15 cellular contexts compared by ENCODE assay signal in genomic region chr1:234769284-234769998, GRCh38.
DNase-seq lines count a peak whose midpoint lies in the region; ATAC-seq, FAIRE-seq and TF ChIP-seq lines count a peak whose summit lies in the region.
"Had no signal": no experiment of that assay in that cellular context is flagged by ENCODE, and none has a peak within 500 bp of the region (broad histone marks: within the 10 kb centered on the region; RNA-seq: fewer than 3 reads in every experiment).

No MANE protein-coding gene starts in this region.

- H3K4me1 Mint-ChIP-seq in activated CD8-positive, alpha-beta T cell treated with anti-CD3 and anti-CD28 coated beads for 36 hours (ENCODE audit: low read depth) = peaks cover 74% of the 10 kb centered on the region
- peaks cover 59% of the 10 kb centered on the region for H3K4me1 Mint-ChIP-seq in type B pancreatic cell (ENCODE audit: unreplicated experiment)

- no peaks in the 10 kb centered on the region for H4K20me1 ChIP-seq in HepG2 (ENCODE audit: insufficient read depth, low read length)

- peak overlapping the region; percentile 68 for H3K9ac ChIP-seq in HepG2 (ENCODE audit: insufficient read depth, low read depth, low read length)

- H3K27ac Mint-ChIP-seq in activated CD8-positive, alpha-beta T cell treated with anti-CD3 and anti-CD28 coated beads for 36 hours = peak overlapping the region; percentile 93
- H3K27ac Mint-ChIP-seq in type B pancreatic cell = peak overlapping the region; percentile 75

- H3K9me3 ChIP-seq in cardiac muscle cell (ENCODE audit: low read depth) = no peaks in the 10 kb centered on the region
- no peaks in the 10 kb centered on the region for H3K9me3 ChIP-seq in HepG2 (ENCODE audit: low read length)
- H3K9me3 ChIP-seq: ovary, thyroid gland had no signal

- no peak overlapping the region for H2AFZ ChIP-seq in HepG2 (ENCODE audit: low read length)

- peaks cover 1% of the 10 kb centered on the region for H3K9me3 Mint-ChIP-seq in activated CD8-positive, alpha-beta T cell treated with anti-CD3 and anti-CD28 coated beads for 36 hours
- H3K9me3 Mint-ChIP-seq in type B pancreatic cell = no peaks in the 10 kb centered on the region

- H3K27ac ChIP-seq in cardiac muscle cell = peak overlapping the region; percentile 43
- peak overlapping the region; percentile 79 for H3K27ac ChIP-seq in HepG2 (ENCODE audit: extremely low read length, insufficient read depth, low read length)
- H3K27ac ChIP-seq: ovary, thyroid gland had no signal

- no peak for DNase-seq in cardiac muscle cell (ENCODE audit: low read depth in 1 of 2, low spot score in 1 of 2)
- DNase-seq in cardiac septum (ENCODE audit: low spot score) = no peak
- no peak for DNase-seq in activated CD8-positive, alpha-beta T cell treated with anti-CD3 and anti-CD28 coated beads for 36 hours
- DNase-seq in HepG2 (ENCODE audit: low spot score) = no peak
- DNase-seq in type B pancreatic cell (ENCODE audit: extremely low spot score, unreplicated experiment) = no peak
- no peak for DNase-seq in stimulated activated CD4-positive, alpha-beta T cell treated with anti-CD3 and anti-CD28 coated beads, Interleukin-15, amount 100 ng/mL, for 24 hours
- DNase-seq: MM.1S, NCI-H2171, thyroid gland had no signal

- TF ChIP-seq CTCF in cardiac muscle cell (IDR thresholded peaks at IDR 0.05; ENCODE audit: low read depth, low read length) (no peak), HepG2 (CRISPR knock-in tag; IDR thresholded peaks at IDR 0.05) (no peak), type B pancreatic cell (conservative IDR thresholded peaks at IDR 0.05) (no peak)
- TF ChIP-seq CTCF in activated CD8-positive, alpha-beta T cell treated with anti-CD3 and anti-CD28 coated beads for 36 hours (IDR thresholded peaks at IDR 0.05) = no peak

- H3K4me3 Mint-ChIP-seq in activated CD8-positive, alpha-beta T cell treated with anti-CD3 and anti-CD28 coated beads for 36 hours = no peak overlapping the region
- H3K4me3 Mint-ChIP-seq in type B pancreatic cell = peak overlapping the region; percentile 50

- FAIRE-seq in HepG2 (lab: Jason Lieb, UNC) = no peak
- FAIRE-seq: bronchial epithelial cell, endometrium had no signal

- H3K27me3 ChIP-seq in cardiac muscle cell = no peaks in the 10 kb centered on the region
- no peaks in the 10 kb centered on the region for H3K27me3 ChIP-seq in HepG2 (ENCODE audit: control insufficient read depth in 1 of 2, insufficient read depth in 2 of 2, low read length in 2 of 2)
- H3K27me3 ChIP-seq: ovary, thyroid gland had no signal

- TF ChIP-seq EP300 in HepG2 (IDR thresholded peaks at IDR 0.05; ENCODE audit: low read depth in 2 of 2, low read length in 2 of 2) = no peak
- no peak for TF ChIP-seq EP300 in HepG2 (CRISPR knock-in tag; IDR thresholded peaks at IDR 0.05; ENCODE audit: borderline replicate concordance)

- in situ Hi-C loops in HepG2 (cut with HindIII; ENCODE audit: extremely low pct_ligation_motif_present, low pct_unique_long_range_greater_than_20kb) = no loop called here

- H3K36me3 ChIP-seq in cardiac muscle cell = no peaks in the 10 kb centered on the region
- no peaks in the 10 kb centered on the region for H3K36me3 ChIP-seq in HepG2 (replicated peaks in 1 of 2; ENCODE audit: control insufficient read depth in 1 of 2, insufficient read depth in 2 of 2, low read length in 2 of 2)
- H3K36me3 ChIP-seq: ovary, thyroid gland had no signal

- H3K4me3 ChIP-seq in cardiac muscle cell (no peak overlapping the region), HepG2 (replicated peaks in 1 of 3; ENCODE audit: insufficient read depth in 1 of 3, low read depth in 2 of 3, low read length in 3 of 3) (no peak overlapping the region)
- H3K4me3 ChIP-seq: lung, ovary, thyroid gland had no signal

- H3K4me1 ChIP-seq in cardiac muscle cell (ENCODE audit: low read depth) (peaks cover 31% of the 10 kb centered on the region), HepG2 (ENCODE audit: insufficient read depth, low read length) (peaks cover 85% of the 10 kb centered on the region)

- POLR2A ChIA-PET in activated CD8-positive, alpha-beta T cell treated with anti-CD3 and anti-CD28 coated beads for 36 hours (lab: Charles Lee) = interaction anchor here (1.1 to 3.4 kb wide), 6 partner anchors 10 to 158 kb away, joined by 3 to 23 read pairs (median 4); no protein-coding TSS in a partner anchor
- POLR2A ChIA-PET in HepG2 (lab: Yijun Ruan, JAX) = interaction anchor here (0.7 to 9.3 kb wide), 17 partner anchors 9 to 314 kb away, joined by 3 to 97 read pairs (median 8); no protein-coding TSS in a partner anchor

- WGBS in HepG2 (ENCODE audit: low lambda C conversion rate) = 97% methylated on average over 13 of the region's 13 CpGs

- CTCF ChIA-PET in activated CD8-positive, alpha-beta T cell treated with anti-CD3 and anti-CD28 coated beads for 36 hours (lab: Charles Lee) = interaction anchor here (1.1 to 2.3 kb wide), 2 partner anchors 158 to 163 kb away, joined by 3 to 8 read pairs; no protein-coding TSS in a partner anchor
- CTCF ChIA-PET in HepG2 (lab: Yijun Ruan, JAX; ENCODE audit: low intra/inter-chr PET ratio, low total read pairs) = no interaction called here

- no peaks in the 10 kb centered on the region for H3K27me3 Mint-ChIP-seq in activated CD8-positive, alpha-beta T cell treated with anti-CD3 and anti-CD28 coated beads for 36 hours
- H3K27me3 Mint-ChIP-seq in type B pancreatic cell = no peaks in the 10 kb centered on the region

- BruUV-seq in HepG2 (replicated peaks; lab: Mats Ljungman, UMichigan) = no TSS peak

- TF ChIP-seq POLR2A in HepG2 (IDR thresholded peaks at IDR 0.05; ENCODE audit: insufficient read depth in 1 of 2, low read depth in 2 of 2, low read length in 2 of 2) = no peak

- TF ChIP-seq RAD21 in HepG2 (CRISPR knock-in tag; IDR thresholded peaks at IDR 0.05) = no peak

- intact Hi-C loops in cardiac septum (cut with DNase I) (no loop called here), HepG2 (cut with micrococcal nuclease; ENCODE audit: unreplicated experiment) (loop anchor here (1.0 to 2.0 kb wide), 2 partner anchors 38 to 45 kb away; no protein-coding TSS in a partner anchor)
- intact Hi-C loops in activated CD8-positive, alpha-beta T cell treated with anti-CD3 and anti-CD28 coated beads for 36 hours (cut with micrococcal nuclease) = loop anchor here (2.0 kb wide), 3 partner anchors 39 to 241 kb away; no protein-coding TSS in a partner anchor

- no peaks in the 10 kb centered on the region for H3K79me2 ChIP-seq in HepG2 (ENCODE audit: insufficient read depth, low read length)

- no peak for ATAC-seq in activated CD8-positive, alpha-beta T cell treated with anti-CD3 and anti-CD28 coated beads for 36 hours
- ATAC-seq in HepG2 (no peak), HG02852 (IDR thresholded peaks at IDR 0.05; ENCODE audit: unreplicated experiment) (no peak), GM21515 (IDR thresholded peaks at IDR 0.05; ENCODE audit: unreplicated experiment) (no peak)

- H3K4me2 ChIP-seq in HepG2 (ENCODE audit: low read depth, low read length) = peak overlapping the region; percentile 78

- peaks cover 2% of the 10 kb centered on the region for H3K36me3 Mint-ChIP-seq in activated CD8-positive, alpha-beta T cell treated with anti-CD3 and anti-CD28 coated beads for 36 hours (ENCODE audit: low read depth)
- no peaks in the 10 kb centered on the region for H3K36me3 Mint-ChIP-seq in type B pancreatic cell

TF ChIP-seq in HepG2, 621 proteins besides CTCF, POLR2A, EP300 and RAD21 (continues in another document):
- TF ChIP-seq ZNF687 (CRISPR knock-in tag; IDR thresholded peaks at IDR 0.05) (peak; percentile 18), ZNF543 (CRISPR knock-in tag; IDR thresholded peaks at IDR 0.05) (0 out of 2 replicates have a peak, but pooled peaks have one; percentile 16), HMGXB4 (CRISPR knock-in tag; IDR thresholded peaks at IDR 0.05; ENCODE audit: borderline replicate concordance in 1 of 2, low read depth in 1 of 2) (peak in 1 of 2 experiments; percentile 30; a peak in 1 of 4 replicates), ARNTL (CRISPR knock-in tag; IDR thresholded peaks at IDR 0.05) (no peak), RXRA (CRISPR knock-in tag; IDR thresholded peaks at IDR 0.05) (no peak)
